In genomic region chr10:103724074-103724473, GRCh38 we compare ENCODE assay signal across 26 cellular contexts.
A peak's percentile ranks its signal among the peaks of the same experiment; 100 is the strongest.
DNase-seq lines count a peak whose midpoint lies in the region; ATAC-seq, FAIRE-seq and TF ChIP-seq lines count a peak whose summit lies in the region.
"Had no signal": no experiment of that assay in that cellular context is flagged by ENCODE, and none has a peak within 500 bp of the region (broad histone marks: within the 10 kb centered on the region; RNA-seq: fewer than 3 reads in every experiment).

No MANE protein-coding gene starts in this region.

- no peak overlapping the region for H3K4me3 ChIP-seq in right cardiac atrium (ENCODE audit: low read length)
- H3K4me3 ChIP-seq in bronchial epithelial cell (ENCODE audit: low read depth, low read length): no peak overlapping the region
- no peak overlapping the region for H3K4me3 ChIP-seq in neuronal stem cell (ENCODE audit: low read length in 2 of 2)
- H3K4me3 ChIP-seq in ascending aorta: no peak overlapping the region
- H3K4me3 ChIP-seq: A549; BLaER1 treated with 17β-estradiol and CSF1 and Interleukin-3, amounts not matched to agents 10 nM and 100 nM; GM12878; HAP-1 had no signal

- no peak for TF ChIP-seq CTCF in bronchial epithelial cell (IDR thresholded peaks at IDR 0.05; ENCODE audit: insufficient read depth, low read length, severe bottlenecking)
- TF ChIP-seq CTCF in ascending aorta (IDR thresholded peaks at IDR 0.05): no peak

- peak in 2 of 3 donors; percentile 13 to 33 for DNase-seq in right cardiac atrium
- DNase-seq in cardiac septum (ENCODE audit: low spot score): no peak
- DNase-seq in bronchial epithelial cell (ENCODE audit: low read depth): no peak
- DNase-seq in neuronal stem cell (ENCODE audit: low spot score): no peak
- DNase-seq in GM12892 (ENCODE audit: insufficient read length): no peak
- DNase-seq in ascending aorta (ENCODE audit: low spot score in 2 of 2): no peak
- DNase-seq: 8988T; ACHN; AML-193; BE2C; CD4-positive, alpha-beta T cell; CD8-positive, alpha-beta memory T cell; DMS 273 treated with DMSO at 0.1 percent for 48 hours; DMS79; EL; GDM1; GOT3; HFFc6 had no signal

- H3K36me3 ChIP-seq in bronchial epithelial cell (ENCODE audit: control insufficient read depth, insufficient read depth, low read length) (peaks cover 39% of the 10 kb centered on the region), neuronal stem cell (replicated peaks in 1 of 2; ENCODE audit: control insufficient read depth in 2 of 2, insufficient read depth in 2 of 2, low read length in 2 of 2) (peaks cover 0 to 36% of the 10 kb centered on the region in 2 donors), ascending aorta (peaks cover 5 to 13% of the 10 kb centered on the region in 2 donors)
- H3K36me3 ChIP-seq: BE2C, HAP-1 had no signal

- H3K4ac ChIP-seq in neuronal stem cell (ENCODE audit: low read length): no peak overlapping the region

- no peaks in the 10 kb centered on the region for H3K4me1 ChIP-seq in right cardiac atrium (ENCODE audit: control insufficient read depth, insufficient read depth, low read length)
- peaks cover 0 to 1% of the 10 kb centered on the region in 2 donors for H3K4me1 ChIP-seq in neuronal stem cell (ENCODE audit: control insufficient read depth in 2 of 2, insufficient read depth in 1 of 2, low read depth in 1 of 2, low read length in 2 of 2)
- peaks cover 0 to 2% of the 10 kb centered on the region in 2 donors for H3K4me1 ChIP-seq in ascending aorta
- H3K4me1 ChIP-seq: A549; BLaER1 treated with 17β-estradiol and CSF1 and Interleukin-3, amounts not matched to agents 10 nM and 100 nM; HAP-1 had no signal

- ATAC-seq in right cardiac atrium (no peak), GM21529 (IDR thresholded peaks at IDR 0.05; ENCODE audit: unreplicated experiment) (no peak)
- ATAC-seq: A549, GM12878 had no signal

- H2BK5ac ChIP-seq in neuronal stem cell (ENCODE audit: low read length): no peak overlapping the region

- H4K91ac ChIP-seq in neuronal stem cell (ENCODE audit: low read depth, low read length, poor library complexity): no peak overlapping the region

- no peak overlapping the region for H4K8ac ChIP-seq in neuronal stem cell (ENCODE audit: low read depth, low read length)

- intact Hi-C loops in right cardiac atrium (cut with DNase I) (loop anchor here in 1 of 4 donors (10.0 kb wide), 1 partner anchor 51 kb away; no protein-coding TSS in a partner anchor), cardiac septum (cut with DNase I) (no loop called here), ascending aorta (cut with DNase I) (no loop called here)

- no peak overlapping the region for H3K23ac ChIP-seq in neuronal stem cell (ENCODE audit: low read depth, low read length, poor library complexity)

- no peak overlapping the region for H2BK15ac ChIP-seq in neuronal stem cell (ENCODE audit: low read length)

- H3K79me1 ChIP-seq in neuronal stem cell (ENCODE audit: low read depth, low read length): peaks cover 2% of the 10 kb centered on the region

- H3K18ac ChIP-seq in neuronal stem cell (ENCODE audit: low read length): peak overlapping the region; percentile 22

- no peak overlapping the region for H2BK12ac ChIP-seq in neuronal stem cell (ENCODE audit: low read length)

- H2AK5ac ChIP-seq in neuronal stem cell (ENCODE audit: low read depth, low read length): no peak overlapping the region

- H2AFZ ChIP-seq in neuronal stem cell (ENCODE audit: low read length): no peak overlapping the region

- whole genome bisulfite sequencing in right cardiac atrium: 92% methylated on average over 8 of the region's 8 CpGs
- no CpG with 5 or more reads among the region's 8 CpGs for WGBS in neuronal stem cell (ENCODE audit: extremely low coverage in 2 of 2, insufficient read length in 2 of 2, insufficient replicate concordance in 1 of 2), 2 donors

- no peaks in the 10 kb centered on the region for H3K27me3 ChIP-seq in right cardiac atrium (ENCODE audit: control insufficient read depth, insufficient read depth)
- no peaks in the 10 kb centered on the region for H3K27me3 ChIP-seq in bronchial epithelial cell (ENCODE audit: control insufficient read depth, insufficient read depth, low read length)
- H3K27me3 ChIP-seq in neuronal stem cell (ENCODE audit: control insufficient read depth in 3 of 3, insufficient read depth in 3 of 3, low read depth in 1 of 3, low read length in 3 of 3): no peaks in the 10 kb centered on the region
- no peaks in the 10 kb centered on the region for H3K27me3 ChIP-seq in ascending aorta
- H3K27me3 ChIP-seq: BE2C; BLaER1 treated with 17β-estradiol and CSF1 and Interleukin-3, amounts not matched to agents 10 nM and 100 nM had no signal

- H3K27ac ChIP-seq in right cardiac atrium (ENCODE audit: low read length): no peak overlapping the region
- H3K27ac ChIP-seq in neuronal stem cell (replicated peaks; ENCODE audit: low read length): no peak overlapping the region
- H3K27ac ChIP-seq in ascending aorta: no peak overlapping the region
- H3K27ac ChIP-seq: A549; BLaER1 treated with 17β-estradiol and CSF1 and Interleukin-3, amounts not matched to agents 10 nM and 100 nM had no signal

- H3K14ac ChIP-seq in neuronal stem cell (ENCODE audit: low read length): no peak overlapping the region

- H3K9me3 ChIP-seq in right cardiac atrium (ENCODE audit: control insufficient read depth, low read length) (no peaks in the 10 kb centered on the region), neuronal stem cell (replicated peaks in 1 of 2; ENCODE audit: control insufficient read depth in 2 of 2, insufficient read depth in 1 of 2, low read depth in 1 of 2, low read length in 2 of 2) (no peaks in the 10 kb centered on the region), ascending aorta (no peaks in the 10 kb centered on the region)
- H3K9me3 ChIP-seq: A549; BE2C; BLaER1 treated with 17β-estradiol and CSF1 and Interleukin-3, amounts not matched to agents 10 nM and 100 nM; HAP-1 had no signal

- H3K9ac ChIP-seq in neuronal stem cell (ENCODE audit: low read depth, low read length, poor library complexity): no peak overlapping the region
- H3K9ac ChIP-seq: BLaER1 treated with 17β-estradiol and CSF1 and Interleukin-3, amounts not matched to agents 10 nM and 100 nM had no signal

- FAIRE-seq in bronchial epithelial cell (lab: Jason Lieb, UNC): peak; percentile 77
- FAIRE-seq in GM12892 (lab: Jason Lieb, UNC): no peak
- FAIRE-seq: A549, D721Med, GM12878, GM18507, H54 had no signal

- H2BK120ac ChIP-seq in neuronal stem cell (ENCODE audit: low read depth, low read length): no peak overlapping the region

- TF ChIP-seq POLR2A in GM12892 (IDR thresholded peaks at IDR 0.05; ENCODE audit: low read depth, low read length): no peak

- no peak overlapping the region for H3K4me2 ChIP-seq in neuronal stem cell (ENCODE audit: insufficient read depth, low read length, poor library complexity, severe bottlenecking)
- H3K4me2 ChIP-seq: A549; BLaER1 treated with 17β-estradiol and CSF1 and Interleukin-3, amounts not matched to agents 10 nM and 100 nM had no signal

Comparison
In these comparisons a context has a peak if more than half of its experiments do, and no peak if none do; other contexts are left out.
1. DNase-seq: peak in right cardiac atrium (2 of 3); none in cardiac septum (single experiment), bronchial epithelial cell (single experiment), neuronal stem cell (single experiment), GM12892 (single experiment) and ascending aorta (0 of 2).